Comparison of ENCODE assay signal across 8 cellular contexts in the genomic region with DNA sequence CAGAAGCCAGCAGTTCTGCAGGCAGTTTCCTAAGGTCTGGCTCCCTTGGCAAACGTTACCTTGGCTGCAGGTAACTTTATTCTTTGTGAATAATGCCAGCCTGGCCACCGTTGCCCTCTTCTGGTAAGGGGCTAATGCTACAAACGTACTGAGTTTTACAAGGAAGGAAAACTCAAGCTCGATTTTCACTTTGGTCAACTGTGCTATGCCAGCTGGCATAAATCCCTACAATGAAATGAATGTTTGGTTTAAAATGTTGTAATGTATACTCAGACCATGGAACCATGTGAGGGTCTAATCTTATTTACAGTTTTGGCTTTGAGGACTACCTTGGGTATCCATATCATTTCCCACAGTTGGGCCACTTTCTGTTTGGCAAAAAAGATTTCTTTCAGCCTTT.
DNase-seq lines count a peak whose midpoint lies in the region; ATAC-seq and TF ChIP-seq lines count a peak whose summit lies in the region.
"Had no signal": no experiment of that assay in that cellular context is flagged by ENCODE, and none has a peak within 500 bp of the region (broad histone marks: within the 10 kb centered on the region; RNA-seq: fewer than 3 reads in every experiment).

No MANE protein-coding gene starts in this region.

- H3K36me3 Mint-ChIP-seq in stimulated activated effector memory CD8-positive, alpha-beta T cell treated with anti-CD3 and anti-CD28 coated beads, Interleukin-12 subunit alpha, Interleukin-12 subunit beta, amount 100 ng/mL, for 72 hours: no peaks in the 10 kb centered on the region

- TF ChIP-seq POLR2A in NB4 (IDR thresholded peaks at IDR 0.05; ENCODE audit: extremely low read depth, insufficient read length): no peak

- no peaks in the 10 kb centered on the region for H3F3A ChIP-seq in neural cell (ENCODE audit: insufficient read depth, low read length, poor library complexity, severe bottlenecking)

- in situ Hi-C loops in astrocyte of the cerebellum (cut with HindIII; ENCODE audit: low sequenced_read_pairs): no loop called here

- H3K9me2 ChIP-seq in neural cell (ENCODE audit: insufficient read depth, low read length): no peaks in the 10 kb centered on the region

- no peak for TF ChIP-seq RAD21 in neural cell (conservative IDR thresholded peaks at IDR 0.05)

- no peak overlapping the region for H2AFZ ChIP-seq in neural cell (ENCODE audit: low read depth, low read length)

- H3K9me3 Mint-ChIP-seq in stimulated activated effector memory CD8-positive, alpha-beta T cell treated with anti-CD3 and anti-CD28 coated beads, Interleukin-12 subunit alpha, Interleukin-12 subunit beta, amount 100 ng/mL, for 72 hours: no peaks in the 10 kb centered on the region
- H3K9me3 Mint-ChIP-seq: stimulated activated naive CD8-positive, alpha-beta T cell treated with anti-CD3 and anti-CD28 coated beads, Interleukin-15, Interleukin-2, amounts not matched to agents 100 ng/mL and 50 ng/mL, for 24 hours had no signal

- TF ChIP-seq EP300 in neural cell (conservative IDR thresholded peaks at IDR 0.05; ENCODE audit: poor library complexity, severe bottlenecking): no peak

- no peak overlapping the region for H3K4me2 ChIP-seq in neural cell (ENCODE audit: low read length)

- H3K36me3 ChIP-seq in neural cell (ENCODE audit: insufficient read depth, low read length): no peaks in the 10 kb centered on the region

- DNase-seq in NB4 (ENCODE audit: low read depth) (peak; percentile 64), astrocyte of the cerebellum (ENCODE audit: low read depth) (no peak)
- no peak for DNase-seq in stimulated activated effector memory CD8-positive, alpha-beta T cell treated with anti-CD3 and anti-CD28 coated beads, Interleukin-12 subunit alpha, Interleukin-12 subunit beta, amount 100 ng/mL, for 72 hours (ENCODE audit: low spot score in 2 of 2)
- DNase-seq in activated T-cell treated with anti-CD3 and anti-CD28 coated beads, Interleukin-2, amount 50 U/mL, for 1 hour: no peak

- H3K27me3 ChIP-seq in neural cell (ENCODE audit: insufficient read depth, low read depth, low read length): no peaks in the 10 kb centered on the region

- TF ChIP-seq CTCF in GM12872 (IDR thresholded peaks at IDR 0.05; ENCODE audit: insufficient read depth, low read depth, low read length) (peak; percentile 64), NB4 (IDR thresholded peaks at IDR 0.05; ENCODE audit: low read depth, low read length) (peak; percentile 68), astrocyte of the cerebellum (IDR thresholded peaks at IDR 0.05; ENCODE audit: low read depth, low read length, missing control alignments) (peak; percentile 56), neural cell (IDR thresholded peaks at IDR 0.05; ENCODE audit: poor library complexity, severe bottlenecking) (peak; percentile 23)

- H3K27ac Mint-ChIP-seq in stimulated activated effector memory CD8-positive, alpha-beta T cell treated with anti-CD3 and anti-CD28 coated beads, Interleukin-12 subunit alpha, Interleukin-12 subunit beta, amount 100 ng/mL, for 72 hours: no peak overlapping the region
- H3K27ac Mint-ChIP-seq: stimulated activated naive CD8-positive, alpha-beta T cell treated with anti-CD3 and anti-CD28 coated beads, Interleukin-15, Interleukin-2, amounts not matched to agents 100 ng/mL and 50 ng/mL, for 24 hours had no signal

- H3K4me3 ChIP-seq in NB4 (ENCODE audit: low read depth, low read length) (no peak overlapping the region), astrocyte of the cerebellum (ENCODE audit: low read depth, low read length) (no peak overlapping the region), neural cell (ENCODE audit: low read length) (no peak overlapping the region)

- no peaks in the 10 kb centered on the region for H3K79me2 ChIP-seq in neural cell (replicated peaks; ENCODE audit: insufficient read depth, low read length)

- H4K20me1 ChIP-seq in neural cell (ENCODE audit: insufficient read depth): no peaks in the 10 kb centered on the region

- H3K4me1 Mint-ChIP-seq in stimulated activated effector memory CD8-positive, alpha-beta T cell treated with anti-CD3 and anti-CD28 coated beads, Interleukin-12 subunit alpha, Interleukin-12 subunit beta, amount 100 ng/mL, for 72 hours: peaks cover 13% of the 10 kb centered on the region

- H3K9me3 ChIP-seq in neural cell (ENCODE audit: low read length): no peaks in the 10 kb centered on the region

- no peak for ATAC-seq in GM18517 (IDR thresholded peaks at IDR 0.05; ENCODE audit: unreplicated experiment)
- no peak for ATAC-seq in stimulated activated effector memory CD8-positive, alpha-beta T cell treated with anti-CD3 and anti-CD28 coated beads, Interleukin-12 subunit alpha, Interleukin-12 subunit beta, amount 100 ng/mL, for 72 hours

- no peak overlapping the region for H3K27ac ChIP-seq in neural cell (ENCODE audit: low read length)

- H3K9ac ChIP-seq in neural cell (ENCODE audit: low read length): no peak overlapping the region

- H3K4me3 Mint-ChIP-seq in stimulated activated effector memory CD8-positive, alpha-beta T cell treated with anti-CD3 and anti-CD28 coated beads, Interleukin-12 subunit alpha, Interleukin-12 subunit beta, amount 100 ng/mL, for 72 hours: no peak overlapping the region
- H3K4me3 Mint-ChIP-seq: stimulated activated naive CD8-positive, alpha-beta T cell treated with anti-CD3 and anti-CD28 coated beads, Interleukin-15, Interleukin-2, amounts not matched to agents 100 ng/mL and 50 ng/mL, for 24 hours had no signal

TF ChIP-seq in neural cell, 6 proteins besides CTCF, POLR2A, EP300 and RAD21:
- no peak for TF ChIP-seq POLR2AphosphoS5 (IDR thresholded peaks at IDR 0.05)
- TF ChIP-seq MXI1 (conservative IDR thresholded peaks at IDR 0.05; ENCODE audit: poor library complexity, severe bottlenecking): no peak
- TF ChIP-seq EZH2 (IDR thresholded peaks at IDR 0.05; ENCODE audit: borderline replicate concordance, insufficient read depth, low read length, poor library complexity, severe bottlenecking): no peak
- TF ChIP-seq, protein P1, sequence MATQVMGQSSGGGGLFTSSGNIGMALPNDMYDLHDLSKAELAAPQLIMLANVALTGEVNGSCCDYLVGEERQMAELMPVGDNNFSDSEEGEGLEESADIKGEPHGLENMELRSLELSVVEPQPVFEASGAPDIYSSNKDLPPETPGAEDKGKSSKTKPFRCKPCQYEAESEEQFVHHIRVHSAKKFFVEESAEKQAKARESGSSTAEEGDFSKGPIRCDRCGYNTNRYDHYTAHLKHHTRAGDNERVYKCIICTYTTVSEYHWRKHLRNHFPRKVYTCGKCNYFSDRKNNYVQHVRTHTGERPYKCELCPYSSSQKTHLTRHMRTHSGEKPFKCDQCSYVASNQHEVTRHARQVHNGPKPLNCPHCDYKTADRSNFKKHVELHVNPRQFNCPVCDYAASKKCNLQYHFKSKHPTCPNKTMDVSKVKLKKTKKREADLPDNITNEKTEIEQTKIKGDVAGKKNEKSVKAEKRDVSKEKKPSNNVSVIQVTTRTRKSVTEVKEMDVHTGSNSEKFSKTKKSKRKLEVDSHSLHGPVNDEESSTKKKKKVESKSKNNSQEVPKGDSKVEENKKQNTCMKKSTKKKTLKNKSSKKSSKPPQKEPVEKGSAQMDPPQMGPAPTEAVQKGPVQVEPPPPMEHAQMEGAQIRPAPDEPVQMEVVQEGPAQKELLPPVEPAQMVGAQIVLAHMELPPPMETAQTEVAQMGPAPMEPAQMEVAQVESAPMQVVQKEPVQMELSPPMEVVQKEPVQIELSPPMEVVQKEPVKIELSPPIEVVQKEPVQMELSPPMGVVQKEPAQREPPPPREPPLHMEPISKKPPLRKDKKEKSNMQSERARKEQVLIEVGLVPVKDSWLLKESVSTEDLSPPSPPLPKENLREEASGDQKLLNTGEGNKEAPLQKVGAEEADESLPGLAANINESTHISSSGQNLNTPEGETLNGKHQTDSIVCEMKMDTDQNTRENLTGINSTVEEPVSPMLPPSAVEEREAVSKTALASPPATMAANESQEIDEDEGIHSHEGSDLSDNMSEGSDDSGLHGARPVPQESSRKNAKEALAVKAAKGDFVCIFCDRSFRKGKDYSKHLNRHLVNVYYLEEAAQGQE (IDR thresholded peaks at IDR 0.05; ENCODE audit: borderline replicate concordance): no peak
- TF ChIP-seq TAF1 (IDR thresholded peaks at IDR 0.05; ENCODE audit: low read depth): no peak
- no peak for TF ChIP-seq SMC3 (conservative IDR thresholded peaks at IDR 0.05; ENCODE audit: poor library complexity)
